Comparison of ENCODE assay signal across 24 cellular contexts in genomic region chr22:20063271-20064139, GRCh38. TPM values are rescaled to one million over a fixed set of nuclear protein-coding genes. Genes with fewer than 3 reads are reported as not detected.
DNase-seq lines count a peak whose midpoint lies in the region; ATAC-seq, FAIRE-seq and TF ChIP-seq lines count a peak whose summit lies in the region.
"Had no signal": no experiment of that assay in that cellular context is flagged by ENCODE, and none has a peak within 500 bp of the region (broad histone marks: within the 10 kb centered on the region; RNA-seq: fewer than 3 reads in every experiment).

No MANE protein-coding gene starts in this region.

- no peak overlapping the region for H3K27ac ChIP-seq in DND-41 (ENCODE audit: low read length)
- H3K27ac ChIP-seq in naive thymus-derived CD4-positive, alpha-beta T cell (ENCODE audit: low read depth, low read length): no peak overlapping the region
- H3K27ac ChIP-seq: ascending aorta, thyroid gland had no signal

- no peak overlapping the region for H2AFZ ChIP-seq in DND-41 (ENCODE audit: low read depth, low read length)

- H3K9me3 Mint-ChIP-seq in WTC11: no peaks in the 10 kb centered on the region
- no peaks in the 10 kb centered on the region for H3K9me3 Mint-ChIP-seq in naive thymus-derived CD4-positive, alpha-beta T cell
- H3K9me3 Mint-ChIP-seq in activated T-helper 2 cell treated with anti-CD3 and anti-CD28 coated beads, Interferon-gamma antibody, Interleukin-2, Interleukin-4, amounts not matched to agents 10 μg/mL and 5 μg/mL and 100 μg/mL, durations not matched to agents 14 hours and 24 hours and 36 hours: no peaks in the 10 kb centered on the region
- H3K9me3 Mint-ChIP-seq: activated naive CD4-positive, alpha-beta T cell treated with anti-CD3 and anti-CD28 coated beads, Interleukin-2, amount 50 U/mL, for 24 hours; activated T-cell treated with anti-CD3 and anti-CD28 coated beads, Interleukin-2, amount 50 U/mL, for 72 hours; central memory CD8-positive, alpha-beta T cell; IgD-negative memory B cell; nephron progenitor cell had no signal

- POLR2A ChIA-PET in WTC11 (lab: Charles Lee): no interaction called here
- POLR2A ChIA-PET in naive thymus-derived CD4-positive, alpha-beta T cell (lab: Charles Lee): no interaction called here

- H3K9ac ChIP-seq in DND-41 (ENCODE audit: low read depth, low read length): no peak overlapping the region

- H3K36me3 Mint-ChIP-seq in WTC11: no peaks in the 10 kb centered on the region
- peaks cover 0 to 12% (median 7%) of the 10 kb centered on the region in 5 donors for H3K36me3 Mint-ChIP-seq in naive thymus-derived CD4-positive, alpha-beta T cell
- peaks cover 14% of the 10 kb centered on the region for H3K36me3 Mint-ChIP-seq in activated T-helper 2 cell treated with anti-CD3 and anti-CD28 coated beads, Interferon-gamma antibody, Interleukin-2, Interleukin-4, amounts not matched to agents 10 μg/mL and 5 μg/mL and 100 μg/mL, durations not matched to agents 14 hours and 24 hours and 36 hours (ENCODE audit: low read depth)

- no peak overlapping the region for H3K4me2 ChIP-seq in DND-41 (ENCODE audit: insufficient read depth, low read length)

- H3K27me3 ChIP-seq in DND-41 (ENCODE audit: insufficient read depth, low read length, poor library complexity): no peaks in the 10 kb centered on the region
- H3K27me3 ChIP-seq in naive thymus-derived CD4-positive, alpha-beta T cell (ENCODE audit: control insufficient read depth in 2 of 2, insufficient read depth in 2 of 2, low read length in 2 of 2): no peaks in the 10 kb centered on the region
- H3K27me3 ChIP-seq: ascending aorta, thyroid gland had no signal

- H3K79me2 ChIP-seq in DND-41 (ENCODE audit: insufficient read depth, low read length): no peaks in the 10 kb centered on the region

- H3K9me3 ChIP-seq in DND-41 (ENCODE audit: insufficient read depth, low read length, severe bottlenecking): no peaks in the 10 kb centered on the region
- no peaks in the 10 kb centered on the region for H3K9me3 ChIP-seq in naive thymus-derived CD4-positive, alpha-beta T cell (ENCODE audit: control insufficient read depth in 2 of 3, low read length in 3 of 3)
- H3K9me3 ChIP-seq: ascending aorta, thyroid gland had no signal

- CTCF ChIA-PET in WTC11 (lab: Charles Lee): interaction anchor here (0.7 kb wide), 1 partner anchor 11 kb away, joined by 3 read pairs; no protein-coding TSS in a partner anchor
- CTCF ChIA-PET in naive thymus-derived CD4-positive, alpha-beta T cell (lab: Charles Lee): interaction anchor here (0.6 kb wide), 1 partner anchor 908 kb away, joined by 3 read pairs; no protein-coding TSS in a partner anchor

- no peak overlapping the region for H3K4me3 ChIP-seq in DND-41 (ENCODE audit: low read depth in 1 of 2, low read length in 2 of 2)
- H3K4me3 ChIP-seq in naive thymus-derived CD4-positive, alpha-beta T cell (ENCODE audit: low read length): no peak overlapping the region
- H3K4me3 ChIP-seq: ascending aorta, skin epidermis, thyroid gland had no signal

- TF ChIP-seq CTCF in DND-41 (IDR thresholded peaks at IDR 0.05; ENCODE audit: borderline replicate concordance, extremely low read depth, low read length, poor library complexity, severe bottlenecking): no peak
- TF ChIP-seq CTCF in WTC11 (IDR thresholded peaks at IDR 0.05): no peak
- no peak for TF ChIP-seq CTCF in D721Med (IDR thresholded peaks at IDR 0.05; ENCODE audit: insufficient read depth, missing control alignments)

- ATAC-seq in DND-41 (ENCODE audit: insufficient read depth, low read depth) (peak; percentile 36; the same call in 1 of the 3 replicates), WTC11 (peak; percentile 67)
- peak; percentile 16 for ATAC-seq in naive thymus-derived CD4-positive, alpha-beta T cell
- ATAC-seq: activated T-cell treated with anti-CD3 and anti-CD28 coated beads, Interleukin-2, amount 50 U/mL, for 72 hours had no signal

- no peak for DNase-seq in DND-41
- no peak for DNase-seq in WTC11 (ENCODE audit: low spot score)
- no peak for DNase-seq in naive thymus-derived CD4-positive, alpha-beta T cell
- DNase-seq in D721Med (ENCODE audit: insufficient read length, low spot score): no peak
- DNase-seq in activated CD4-positive, alpha-beta T cell treated with anti-CD3 and anti-CD28 coated beads, Interleukin-2, amount 50 U/mL, for 1 hour: no peak
- no peak for DNase-seq in activated T-helper 2 cell treated with anti-CD3 and anti-CD28 coated beads, Interferon-gamma antibody, Interleukin-2, Interleukin-4, amounts not matched to agents 10 μg/mL and 5 μg/mL and 100 μg/mL, durations not matched to agents 14 hours and 24 hours and 36 hours (ENCODE audit: low spot score)
- DNase-seq: activated CD4-positive, CD25-positive, alpha-beta regulatory T cell treated with anti-CD3 and anti-CD28 coated beads, Interleukin-2, amount 50 U/mL, for 72 hours; activated T-cell treated with anti-CD3 and anti-CD28 coated beads, Interleukin-2, amount 50 U/mL, for 72 hours; erythroblast; GF-D8; left cardiac atrium; MM.1S; NCI-H146; NCI-H2171; NCI-H524 treated with DMSO at 0.1 percent for 48 hours; nephron progenitor cell; stimulated activated CD4-positive, alpha-beta T cell treated with anti-CD3 and anti-CD28 coated beads, Interleukin-2, amount 100 ng/mL, for 24 hours; stimulated activated naive CD4-positive, alpha-beta T cell; thyroid gland had no signal

- no peak for FAIRE-seq in D721Med (lab: Jason Lieb, UNC)

- H3K4me1 Mint-ChIP-seq in WTC11: no peaks in the 10 kb centered on the region
- peaks cover 0 to 11% (median 0%) of the 10 kb centered on the region in 7 donors for H3K4me1 Mint-ChIP-seq in naive thymus-derived CD4-positive, alpha-beta T cell
- H3K4me1 Mint-ChIP-seq in activated T-helper 2 cell treated with anti-CD3 and anti-CD28 coated beads, Interferon-gamma antibody, Interleukin-2, Interleukin-4, amounts not matched to agents 10 μg/mL and 5 μg/mL and 100 μg/mL, durations not matched to agents 14 hours and 24 hours and 36 hours (ENCODE audit: low read depth): peaks cover 10% of the 10 kb centered on the region
- H3K4me1 Mint-ChIP-seq: IgD-negative memory B cell had no signal

- H4K20me1 ChIP-seq in DND-41 (ENCODE audit: insufficient read depth, low read length): no peaks in the 10 kb centered on the region

- no peaks in the 10 kb centered on the region; the same call in 1 of the 2 replicates for H3K27me3 Mint-ChIP-seq in WTC11 (ENCODE audit: low read depth)
- no peaks in the 10 kb centered on the region for H3K27me3 Mint-ChIP-seq in naive thymus-derived CD4-positive, alpha-beta T cell
- no peaks in the 10 kb centered on the region for H3K27me3 Mint-ChIP-seq in activated T-helper 2 cell treated with anti-CD3 and anti-CD28 coated beads, Interferon-gamma antibody, Interleukin-2, Interleukin-4, amounts not matched to agents 10 μg/mL and 5 μg/mL and 100 μg/mL, durations not matched to agents 14 hours and 24 hours and 36 hours (ENCODE audit: low read depth)
- H3K27me3 Mint-ChIP-seq: activated naive CD4-positive, alpha-beta T cell treated with anti-CD3 and anti-CD28 coated beads, Interleukin-2, amount 50 U/mL, for 24 hours; central memory CD8-positive, alpha-beta T cell; IgD-negative memory B cell had no signal

- H3K27ac Mint-ChIP-seq in WTC11: no peak overlapping the region
- peak overlapping the region in 1 of 9 donors; percentile 52 for H3K27ac Mint-ChIP-seq in naive thymus-derived CD4-positive, alpha-beta T cell
- no peak overlapping the region for H3K27ac Mint-ChIP-seq in activated T-helper 2 cell treated with anti-CD3 and anti-CD28 coated beads, Interferon-gamma antibody, Interleukin-2, Interleukin-4, amounts not matched to agents 10 μg/mL and 5 μg/mL and 100 μg/mL, durations not matched to agents 14 hours and 24 hours and 36 hours
- H3K27ac Mint-ChIP-seq: activated naive CD4-positive, alpha-beta T cell treated with anti-CD3 and anti-CD28 coated beads, Interleukin-2, amount 50 U/mL, for 24 hours; activated T-cell treated with anti-CD3 and anti-CD28 coated beads, Interleukin-2, amount 50 U/mL, for 72 hours; IgD-negative memory B cell had no signal

- H3K4me1 ChIP-seq in DND-41 (ENCODE audit: insufficient read depth, low read length): no peaks in the 10 kb centered on the region
- no peaks in the 10 kb centered on the region for H3K4me1 ChIP-seq in naive thymus-derived CD4-positive, alpha-beta T cell (ENCODE audit: control insufficient read depth in 2 of 2, insufficient read depth in 2 of 2, low read length in 2 of 2)
- H3K4me1 ChIP-seq: ascending aorta, thyroid gland had no signal

- H3K4me3 Mint-ChIP-seq in WTC11: no peak overlapping the region
- H3K4me3 Mint-ChIP-seq in naive thymus-derived CD4-positive, alpha-beta T cell: no peak overlapping the region
- no peak overlapping the region for H3K4me3 Mint-ChIP-seq in activated T-helper 2 cell treated with anti-CD3 and anti-CD28 coated beads, Interferon-gamma antibody, Interleukin-2, Interleukin-4, amounts not matched to agents 10 μg/mL and 5 μg/mL and 100 μg/mL, durations not matched to agents 14 hours and 24 hours and 36 hours (ENCODE audit: low read depth)
- H3K4me3 Mint-ChIP-seq: activated naive CD4-positive, alpha-beta T cell treated with anti-CD3 and anti-CD28 coated beads, Interleukin-2, amount 50 U/mL, for 24 hours; activated T-cell treated with anti-CD3 and anti-CD28 coated beads, Interleukin-2, amount 50 U/mL, for 72 hours; central memory CD8-positive, alpha-beta T cell; IgD-negative memory B cell; nephron progenitor cell had no signal

- H3K36me3 ChIP-seq in DND-41 (ENCODE audit: insufficient read depth, low read length): peaks cover 43% of the 10 kb centered on the region
- peaks cover 0 to 55% (median 4%) of the 10 kb centered on the region in 3 experiments for H3K36me3 ChIP-seq in naive thymus-derived CD4-positive, alpha-beta T cell (ENCODE audit: control insufficient read depth in 2 of 3, insufficient read depth in 3 of 3, low read length in 3 of 3)

- intact Hi-C loops in naive thymus-derived CD4-positive, alpha-beta T cell (cut with micrococcal nuclease): no loop called here
- intact Hi-C loops in activated T-helper 2 cell treated with anti-CD3 and anti-CD28 coated beads, Interferon-gamma antibody, Interleukin-2, Interleukin-4, amounts not matched to agents 10 μg/mL and 5 μg/mL and 100 μg/mL, durations not matched to agents 14 hours and 24 hours and 36 hours (cut with micrococcal nuclease): no loop called here

RNA-seq across cellular contexts. Expression of gene DGCR8, which starts 16.5 kb away (rescaled TPM):
- total RNA-seq in WTC11 (2021): 39.5 to 55.0 TPM (median 41.2 TPM) in 3 replicates
- 10 to 100 TPM; 33.4 to 63.6 (median 41.1) TPM for total RNA-seq in naive thymus-derived CD4-positive, alpha-beta T cell
- polyA plus RNA-seq in naive thymus-derived CD4-positive, alpha-beta T cell: 1 to 10 TPM; 4.1 to 6.1 TPM
- 63.1 and 66.4 TPM in 2 replicates for total RNA-seq in activated T-helper 2 cell treated with anti-CD3 and anti-CD28 coated beads, Interferon-gamma antibody, Interleukin-2, Interleukin-4, amounts not matched to agents 10 μg/mL and 5 μg/mL and 100 μg/mL, durations not matched to agents 14 hours and 24 hours and 36 hours

RNA-seq across cellular contexts. Expression of gene TANGO2, which starts 42.6 kb away (rescaled TPM):
- 13.2 to 16.8 TPM (median 14.8 TPM) in 3 replicates for total RNA-seq in WTC11 (2021)
- total RNA-seq in naive thymus-derived CD4-positive, alpha-beta T cell: 10 to 100 TPM; 21.3 to 43.1 (median 38.6) TPM
- 10 to 100 TPM; 20.0 to 41.3 TPM for polyA plus RNA-seq in naive thymus-derived CD4-positive, alpha-beta T cell
- 27.4 and 30.0 TPM in 2 replicates for total RNA-seq in activated T-helper 2 cell treated with anti-CD3 and anti-CD28 coated beads, Interferon-gamma antibody, Interleukin-2, Interleukin-4, amounts not matched to agents 10 μg/mL and 5 μg/mL and 100 μg/mL, durations not matched to agents 14 hours and 24 hours and 36 hours

RNA-seq across cellular contexts. Expression of gene ARVCF, which starts 46.9 kb away (rescaled TPM):
- 58.3 to 65.4 TPM (median 61.3 TPM) in 3 replicates for total RNA-seq in WTC11 (2021)
- 1 to 10 TPM; 2.8 to 9.2 (median 5.8) TPM for total RNA-seq in naive thymus-derived CD4-positive, alpha-beta T cell
- polyA plus RNA-seq in naive thymus-derived CD4-positive, alpha-beta T cell: 1 to 10 TPM in 1 of 2 donors, under 1 TPM in 1; 0.74 to 1.7 TPM
- 3.4 and 3.9 TPM in 2 replicates for total RNA-seq in activated T-helper 2 cell treated with anti-CD3 and anti-CD28 coated beads, Interferon-gamma antibody, Interleukin-2, Interleukin-4, amounts not matched to agents 10 μg/mL and 5 μg/mL and 100 μg/mL, durations not matched to agents 14 hours and 24 hours and 36 hours

RNA-seq across cellular contexts. Expression of gene RANBP1, which starts 52.4 kb away (rescaled TPM):
- total RNA-seq in WTC11 (2021): 379 to 443 TPM (median 400 TPM) in 3 replicates
- 100 to 1,000 TPM in 1 of 5 experiments, 10 to 100 TPM in 4; 50.4 to 224 (median 74.8) TPM for total RNA-seq in naive thymus-derived CD4-positive, alpha-beta T cell
- polyA plus RNA-seq in naive thymus-derived CD4-positive, alpha-beta T cell: 10 to 100 TPM; 86.1 to 90.6 TPM
- total RNA-seq in activated T-helper 2 cell treated with anti-CD3 and anti-CD28 coated beads, Interferon-gamma antibody, Interleukin-2, Interleukin-4, amounts not matched to agents 10 μg/mL and 5 μg/mL and 100 μg/mL, durations not matched to agents 14 hours and 24 hours and 36 hours: 444 and 452 TPM in 2 replicates

RNA-seq across cellular contexts. Expression of gene TRMT2A, which starts 53.5 kb away (rescaled TPM):
- 52.0 to 68.6 TPM (median 53.7 TPM) in 3 replicates for total RNA-seq in WTC11 (2021)
- total RNA-seq in naive thymus-derived CD4-positive, alpha-beta T cell: 100 to 1,000 TPM in 2 of 5 experiments, 10 to 100 TPM in 3; 92.0 to 134 (median 95.8) TPM
- polyA plus RNA-seq in naive thymus-derived CD4-positive, alpha-beta T cell: 10 to 100 TPM; 30.0 to 44.5 TPM
- total RNA-seq in activated T-helper 2 cell treated with anti-CD3 and anti-CD28 coated beads, Interferon-gamma antibody, Interleukin-2, Interleukin-4, amounts not matched to agents 10 μg/mL and 5 μg/mL and 100 μg/mL, durations not matched to agents 14 hours and 24 hours and 36 hours: 94.1 and 103 TPM in 2 replicates

Comparison
In these comparisons a context has a peak if more than half of its experiments do, and no peak if none do; other contexts are left out.
1. ATAC-seq: peak in every context shown above with its lines; median percentile 67 in WTC11; 36 in DND-41; 16 in naive thymus-derived CD4-positive, alpha-beta T cell.